ENCODE assay signal across 29 cellular contexts in genomic region chr11:56152333-56152732, GRCh38. TPM values are rescaled to one million over a fixed set of nuclear protein-coding genes. Genes with fewer than 3 reads are reported as not detected.
"Had no signal": no experiment of that assay in that cellular context is flagged by ENCODE, and none has a peak within 500 bp of the region (broad histone marks: within the 10 kb centered on the region; RNA-seq: fewer than 3 reads in every experiment).

No MANE protein-coding gene starts in this region.

- H3K4me3 ChIP-seq: cardiac muscle cell, SJCRH30 had no signal

- H3K36me3 Mint-ChIP-seq: activated CD4-positive, alpha-beta memory T cell treated with anti-CD3 and anti-CD28 coated beads for 36 hours; activated naive CD4-positive, alpha-beta T cell treated with anti-CD3 and anti-CD28 coated beads, Interleukin-2, amount 10 ng/mL, durations not matched to agents 7 days and 5 days had no signal

- H3K4me1 ChIP-seq: SJCRH30 had no signal

- H3K9me3 ChIP-seq: SJCRH30 had no signal

- H3K36me3 ChIP-seq: brain microvascular endothelial cell, cardiac muscle cell, SJCRH30 had no signal

- H3K4me3 Mint-ChIP-seq: activated CD4-positive, alpha-beta memory T cell treated with anti-CD3 and anti-CD28 coated beads for 36 hours; activated CD4-positive, alpha-beta T cell treated with anti-CD3 and anti-CD28 coated beads, Interleukin-2, amount 10 ng/mL, durations not matched to agents 7 days and 5 days; activated naive CD4-positive, alpha-beta T cell treated with anti-CD3 and anti-CD28 coated beads, Interleukin-2, amount 10 ng/mL, durations not matched to agents 7 days and 5 days; activated naive CD8-positive, alpha-beta T cell treated with anti-CD3 and anti-CD28 coated beads for 36 hours; activated T-cell treated with anti-CD3 and anti-CD28 coated beads, Interleukin-2, amount 50 U/mL, for 4 hours; T-helper 1 cell treated with Interleukin-12 subunit alpha and Interleukin-12 subunit beta and Interleukin-4 antibody, amounts not matched to agents 30 μg/mL and 1 μg/mL, for 36 hours had no signal

- H3K4me1 Mint-ChIP-seq: activated CD4-positive, alpha-beta T cell treated with anti-CD3 and anti-CD28 coated beads, Interleukin-2, amount 10 ng/mL, durations not matched to agents 7 days and 5 days; activated naive CD4-positive, alpha-beta T cell treated with anti-CD3 and anti-CD28 coated beads, Interleukin-2, amount 10 ng/mL, durations not matched to agents 7 days and 5 days; activated naive CD8-positive, alpha-beta T cell treated with anti-CD3 and anti-CD28 coated beads for 36 hours had no signal

- H3K27ac Mint-ChIP-seq: activated CD4-positive, alpha-beta memory T cell treated with anti-CD3 and anti-CD28 coated beads for 36 hours; activated CD4-positive, alpha-beta T cell treated with anti-CD3 and anti-CD28 coated beads, Interleukin-2, amount 10 ng/mL, durations not matched to agents 7 days and 5 days; activated naive CD4-positive, alpha-beta T cell treated with anti-CD3 and anti-CD28 coated beads, Interleukin-2, amount 10 ng/mL, durations not matched to agents 7 days and 5 days; activated naive CD8-positive, alpha-beta T cell treated with anti-CD3 and anti-CD28 coated beads for 36 hours; T-helper 1 cell treated with Interleukin-12 subunit alpha and Interleukin-12 subunit beta and Interleukin-4 antibody, amounts not matched to agents 30 μg/mL and 1 μg/mL, for 36 hours had no signal

- H3K27ac ChIP-seq: brain microvascular endothelial cell, cardiac muscle cell, SJCRH30, VCaP had no signal

- FAIRE-seq: colon, TTC549 had no signal

- ATAC-seq: activated T-cell treated with anti-CD3 and anti-CD28 coated beads, Interleukin-2, amount 50 U/mL, for 4 hours; Panc1; Right ventricle myocardium inferior; SK-N-SH treated with all-trans-retinoic acid at 6 μM for 48 hours had no signal

- H3K27me3 ChIP-seq: brain microvascular endothelial cell, cardiac muscle cell, SJCRH30 had no signal

- DNase-seq: activated CD4-positive, alpha-beta memory T cell treated with anti-CD3 and anti-CD28 coated beads for 36 hours; activated CD4-positive, alpha-beta T cell treated with anti-CD3 and anti-CD28 coated beads, Interleukin-2, amount 10 ng/mL, durations not matched to agents 7 days and 5 days; activated CD4-positive, CD25-positive, alpha-beta regulatory T cell; activated CD8-positive, alpha-beta memory T cell treated with anti-CD3 and anti-CD28 coated beads for 24 hours; activated effector memory CD4-positive, alpha-beta T cell treated with anti-CD3 and anti-CD28 coated beads, Interleukin-2, amount 50 U/mL, for 16 hours; activated naive CD4-positive, alpha-beta T cell treated with anti-CD3 and anti-CD28 coated beads, Interleukin-2, amount 10 ng/mL, durations not matched to agents 7 days and 5 days; activated naive CD8-positive, alpha-beta T cell treated with anti-CD3 and anti-CD28 coated beads for 36 hours; activated T-cell treated with anti-CD3 and anti-CD28 coated beads, Interleukin-2, amount 50 U/mL, for 4 hours; brain microvascular endothelial cell; Karpas-422; MM.1S; NCI-H1105; NCI-H1436; NCI-H1694 treated with DMSO at 0.1 percent for 48 hours; NCI-H2029 treated with DMSO at 0.1 percent for 48 hours; NCI-H524; RPMI8226; SJCRH30; SW 1271; T-helper 9 cell had no signal

- H3K27me3 Mint-ChIP-seq: activated CD4-positive, alpha-beta memory T cell treated with anti-CD3 and anti-CD28 coated beads for 36 hours; activated CD4-positive, alpha-beta T cell treated with anti-CD3 and anti-CD28 coated beads, Interleukin-2, amount 10 ng/mL, durations not matched to agents 7 days and 5 days; activated naive CD4-positive, alpha-beta T cell treated with anti-CD3 and anti-CD28 coated beads, Interleukin-2, amount 10 ng/mL, durations not matched to agents 7 days and 5 days; activated naive CD8-positive, alpha-beta T cell treated with anti-CD3 and anti-CD28 coated beads for 36 hours had no signal

RNA-seq across cellular contexts. Expression of gene OR8K5, which starts 7.8 kb away (rescaled TPM):
- total RNA-seq: activated CD4-positive, alpha-beta memory T cell treated with anti-CD3 and anti-CD28 coated beads for 36 hours; activated CD4-positive, alpha-beta T cell treated with anti-CD3 and anti-CD28 coated beads, Interleukin-2, amount 10 ng/mL, durations not matched to agents 7 days and 5 days; activated naive CD8-positive, alpha-beta T cell treated with anti-CD3 and anti-CD28 coated beads for 36 hours; activated T-cell treated with anti-CD3 and anti-CD28 coated beads, Interleukin-2, amount 50 U/mL, for 4 hours; cardiac muscle cell; Right ventricle myocardium inferior; SJCRH30 had no signal
- polyA plus RNA-seq: adipose tissue, cardiac muscle cell had no signal

RNA-seq across cellular contexts. Expression of gene OR8J3, which starts 12.3 kb away (rescaled TPM):
- total RNA-seq: activated CD4-positive, alpha-beta memory T cell treated with anti-CD3 and anti-CD28 coated beads for 36 hours; activated CD4-positive, alpha-beta T cell treated with anti-CD3 and anti-CD28 coated beads, Interleukin-2, amount 10 ng/mL, durations not matched to agents 7 days and 5 days; activated naive CD8-positive, alpha-beta T cell treated with anti-CD3 and anti-CD28 coated beads for 36 hours; activated T-cell treated with anti-CD3 and anti-CD28 coated beads, Interleukin-2, amount 50 U/mL, for 4 hours; cardiac muscle cell; Right ventricle myocardium inferior; SJCRH30 had no signal
- polyA plus RNA-seq: adipose tissue, cardiac muscle cell had no signal

RNA-seq across cellular contexts. Expression of gene OR5J2, which starts 24.1 kb away (rescaled TPM):
- total RNA-seq: activated CD4-positive, alpha-beta memory T cell treated with anti-CD3 and anti-CD28 coated beads for 36 hours; activated CD4-positive, alpha-beta T cell treated with anti-CD3 and anti-CD28 coated beads, Interleukin-2, amount 10 ng/mL, durations not matched to agents 7 days and 5 days; activated naive CD8-positive, alpha-beta T cell treated with anti-CD3 and anti-CD28 coated beads for 36 hours; activated T-cell treated with anti-CD3 and anti-CD28 coated beads, Interleukin-2, amount 50 U/mL, for 4 hours; cardiac muscle cell; Right ventricle myocardium inferior; SJCRH30 had no signal
- polyA plus RNA-seq: adipose tissue, cardiac muscle cell had no signal

RNA-seq across cellular contexts. Expression of gene OR8H3, which starts 30.2 kb away (rescaled TPM):
- total RNA-seq: activated CD4-positive, alpha-beta memory T cell treated with anti-CD3 and anti-CD28 coated beads for 36 hours; activated CD4-positive, alpha-beta T cell treated with anti-CD3 and anti-CD28 coated beads, Interleukin-2, amount 10 ng/mL, durations not matched to agents 7 days and 5 days; activated naive CD8-positive, alpha-beta T cell treated with anti-CD3 and anti-CD28 coated beads for 36 hours; activated T-cell treated with anti-CD3 and anti-CD28 coated beads, Interleukin-2, amount 50 U/mL, for 4 hours; cardiac muscle cell; Right ventricle myocardium inferior; SJCRH30 had no signal
- polyA plus RNA-seq: adipose tissue, cardiac muscle cell had no signal

RNA-seq across cellular contexts. Expression of gene OR8H2, which starts 48.8 kb away (rescaled TPM):
- total RNA-seq: activated CD4-positive, alpha-beta memory T cell treated with anti-CD3 and anti-CD28 coated beads for 36 hours; activated CD4-positive, alpha-beta T cell treated with anti-CD3 and anti-CD28 coated beads, Interleukin-2, amount 10 ng/mL, durations not matched to agents 7 days and 5 days; activated naive CD8-positive, alpha-beta T cell treated with anti-CD3 and anti-CD28 coated beads for 36 hours; activated T-cell treated with anti-CD3 and anti-CD28 coated beads, Interleukin-2, amount 50 U/mL, for 4 hours; cardiac muscle cell; Right ventricle myocardium inferior; SJCRH30 had no signal
- polyA plus RNA-seq: adipose tissue, cardiac muscle cell had no signal
